9 cellular contexts compared by ENCODE assay signal in the genomic region with DNA sequence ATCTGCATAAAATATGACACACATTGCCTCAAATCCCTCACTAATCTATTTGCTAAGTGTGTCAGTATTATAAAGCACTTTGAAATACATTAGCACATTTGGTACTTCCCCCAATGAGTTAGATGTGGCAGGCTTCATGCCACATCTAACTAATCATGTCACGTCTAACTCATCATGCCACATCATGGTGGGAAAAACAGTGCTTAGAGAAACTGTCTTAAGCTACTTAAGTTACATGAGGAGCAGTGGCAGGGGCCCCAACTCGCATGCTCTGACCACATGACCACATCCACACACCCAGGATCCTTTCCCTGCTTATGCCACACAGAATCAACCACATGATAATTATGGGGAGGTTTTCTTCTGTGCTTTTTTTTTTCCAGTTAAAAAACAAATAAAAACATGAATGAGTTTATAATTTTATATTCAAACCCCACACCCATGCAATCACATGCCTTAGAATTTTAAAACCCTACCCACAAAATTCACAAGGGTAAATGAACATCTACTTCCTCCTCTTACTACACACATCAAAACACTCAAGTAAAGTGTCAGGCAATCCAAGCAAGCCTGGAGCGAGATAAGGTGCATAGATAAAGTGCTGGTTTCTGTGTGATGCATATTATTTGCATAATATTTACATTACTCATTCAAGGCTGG. TPM values are rescaled to one million over a fixed set of nuclear protein-coding genes. Genes with fewer than 3 reads are reported as not detected.
DNase-seq lines count a peak whose midpoint lies in the region; ATAC-seq and TF ChIP-seq lines count a peak whose summit lies in the region.
"Had no signal": no experiment of that assay in that cellular context is flagged by ENCODE, and none has a peak within 500 bp of the region (broad histone marks: within the 10 kb centered on the region; RNA-seq: fewer than 3 reads in every experiment).

No MANE protein-coding gene starts in this region.

- no peak for TF ChIP-seq POLR2A in gastroesophageal sphincter (IDR thresholded peaks at IDR 0.05)

- TF ChIP-seq CTCF in parathyroid adenoma (IDR thresholded peaks at IDR 0.05) (no peak), gastroesophageal sphincter (IDR thresholded peaks at IDR 0.05) (no peak), left ventricle myocardium inferior (IDR thresholded peaks at IDR 0.05; ENCODE audit: borderline replicate concordance) (no peak)

- no peaks in the 10 kb centered on the region for H3K79me2 ChIP-seq in parathyroid adenoma

- DNase-seq in SW480 (ENCODE audit: low spot score): peak; percentile 7
- DNase-seq in AML-193 (lab: John Stamatoyannopoulos, UW): no peak
- DNase-seq in left ventricle myocardium inferior: no peak

- intact Hi-C loops in left ventricle myocardium inferior (cut with micrococcal nuclease): no loop called here

- H3K4me3 ChIP-seq in parathyroid adenoma (ENCODE audit: low read depth, low read length): no peak overlapping the region
- no peak overlapping the region for H3K4me3 ChIP-seq in gastroesophageal sphincter
- no peak overlapping the region for H3K4me3 ChIP-seq in left ventricle myocardium inferior
- H3K4me3 ChIP-seq: cardiac muscle cell, SJSA1 had no signal

- no peaks in the 10 kb centered on the region for H3K4me1 ChIP-seq in parathyroid adenoma
- H3K4me1 ChIP-seq in gastroesophageal sphincter: no peaks in the 10 kb centered on the region
- no peaks in the 10 kb centered on the region for H3K4me1 ChIP-seq in left ventricle myocardium inferior

- H3K36me3 ChIP-seq in parathyroid adenoma (ENCODE audit: control insufficient read depth, insufficient read depth, low read length) (no peaks in the 10 kb centered on the region), gastroesophageal sphincter (no peaks in the 10 kb centered on the region), left ventricle myocardium inferior (no peaks in the 10 kb centered on the region)
- H3K36me3 ChIP-seq: cardiac muscle cell, SJSA1 had no signal

- H2AFZ ChIP-seq in parathyroid adenoma: peak overlapping the region; percentile 6

- no peak overlapping the region for H3K9ac ChIP-seq in parathyroid adenoma

- no peak overlapping the region for H3K4me2 ChIP-seq in parathyroid adenoma (ENCODE audit: low read length)

- H3K27ac ChIP-seq in parathyroid adenoma (no peak overlapping the region), gastroesophageal sphincter (no peak overlapping the region), left ventricle myocardium inferior (replicated peaks) (no peak overlapping the region)
- H3K27ac ChIP-seq: cardiac muscle cell, SJSA1 had no signal

- WGBS in gastroesophageal sphincter (ENCODE audit: low coverage in 1 of 2), 2 donors: 49 to 52% methylated on average over 2 to 3 of the region's 3 CpGs

- H3K27me3 ChIP-seq in parathyroid adenoma (ENCODE audit: control insufficient read depth, insufficient read depth, low read length) (no peaks in the 10 kb centered on the region), gastroesophageal sphincter (peaks cover 4% of the 10 kb centered on the region), left ventricle myocardium inferior (ENCODE audit: low read depth) (peaks cover 3% of the 10 kb centered on the region)
- H3K27me3 ChIP-seq: cardiac muscle cell, SJSA1 had no signal

- no peak for TF ChIP-seq EP300 in gastroesophageal sphincter (IDR thresholded peaks at IDR 0.05)

- ATAC-seq in GM19043 (IDR thresholded peaks at IDR 0.05; ENCODE audit: low read depth, unreplicated experiment): peak; percentile 42
- ATAC-seq in HG02870 (IDR thresholded peaks at IDR 0.05; ENCODE audit: unreplicated experiment): peak; percentile 50
- no peak for ATAC-seq in gastroesophageal sphincter

- H3K9me3 ChIP-seq in parathyroid adenoma (ENCODE audit: control insufficient read depth, low read length) (no peaks in the 10 kb centered on the region), gastroesophageal sphincter (no peaks in the 10 kb centered on the region), left ventricle myocardium inferior (replicated peaks) (peaks cover 16% of the 10 kb centered on the region)
- H3K9me3 ChIP-seq: SJSA1 had no signal

RNA-seq across cellular contexts. Expression of a gene that starts 1.6 kb away (rescaled TPM):
- total RNA-seq in gastroesophageal sphincter (under 1 TPM in 2 of 4 donors, not detected in 2; 0.16 to 0.25 TPM), left ventricle myocardium inferior (0.03 TPM)
- total RNA-seq: cardiac muscle cell had no signal
